14 cellular contexts compared by ENCODE assay signal in genomic region chr15:79943820-79944219, GRCh38. TPM values are rescaled to one million over a fixed set of nuclear protein-coding genes. Genes with fewer than 3 reads are reported as not detected.
DNase-seq lines count a peak whose midpoint lies in the region; ATAC-seq and TF ChIP-seq lines count a peak whose summit lies in the region.
"Had no signal": no experiment of that assay in that cellular context is flagged by ENCODE, and none has a peak within 500 bp of the region (broad histone marks: within the 10 kb centered on the region; RNA-seq: fewer than 3 reads in every experiment).

No MANE protein-coding gene starts in this region.

- H3K4me1 ChIP-seq in left lung = peaks cover 0 to 12% of the 10 kb centered on the region in 2 donors
- H3K4me1 ChIP-seq: thyroid gland had no signal

- H3K36me3 Mint-ChIP-seq in activated CD8-positive, alpha-beta T cell treated with anti-CD3 and anti-CD28 coated beads for 36 hours (ENCODE audit: low read depth) = no peaks in the 10 kb centered on the region
- no peaks in the 10 kb centered on the region for H3K36me3 Mint-ChIP-seq in activated CD8-positive, alpha-beta T cell treated with anti-CD3 and anti-CD28 coated beads, Interleukin-2, amount 10 ng/mL, durations not matched to agents 7 days and 5 days (ENCODE audit: low read depth)

- no peak overlapping the region for H3K27ac Mint-ChIP-seq in activated CD8-positive, alpha-beta T cell treated with anti-CD3 and anti-CD28 coated beads for 36 hours
- H3K27ac Mint-ChIP-seq in activated CD8-positive, alpha-beta T cell treated with anti-CD3 and anti-CD28 coated beads, Interleukin-2, amount 10 ng/mL, durations not matched to agents 7 days and 5 days = no peak overlapping the region
- H3K27ac Mint-ChIP-seq: naive thymus-derived CD4-positive, alpha-beta T cell had no signal

- H3K4me3 ChIP-seq in skeletal muscle cell (ENCODE audit: low read depth, low read length) = no peak overlapping the region
- no peak overlapping the region for H3K4me3 ChIP-seq in left lung
- H3K4me3 ChIP-seq: thyroid gland had no signal

- no peaks in the 10 kb centered on the region for H3K9me3 Mint-ChIP-seq in activated CD8-positive, alpha-beta T cell treated with anti-CD3 and anti-CD28 coated beads for 36 hours
- no peaks in the 10 kb centered on the region for H3K9me3 Mint-ChIP-seq in activated CD8-positive, alpha-beta T cell treated with anti-CD3 and anti-CD28 coated beads, Interleukin-2, amount 10 ng/mL, durations not matched to agents 7 days and 5 days (ENCODE audit: insufficient read depth)

- POLR2A ChIA-PET in activated CD8-positive, alpha-beta T cell treated with anti-CD3 and anti-CD28 coated beads for 36 hours (lab: Charles Lee) = no interaction called here
- POLR2A ChIA-PET in activated CD8-positive, alpha-beta T cell treated with anti-CD3 and anti-CD28 coated beads, Interleukin-2, amount 10 ng/mL, durations not matched to agents 7 days and 5 days (lab: Charles Lee) = no interaction called here

- intact Hi-C loops in activated CD8-positive, alpha-beta T cell treated with anti-CD3 and anti-CD28 coated beads for 36 hours (cut with micrococcal nuclease) = no loop called here
- intact Hi-C loops in left lung (cut with DNase I) = no loop called here

- no peak overlapping the region for H3K4me3 Mint-ChIP-seq in activated CD8-positive, alpha-beta T cell treated with anti-CD3 and anti-CD28 coated beads for 36 hours
- H3K4me3 Mint-ChIP-seq in activated CD8-positive, alpha-beta T cell treated with anti-CD3 and anti-CD28 coated beads, Interleukin-2, amount 10 ng/mL, durations not matched to agents 7 days and 5 days = no peak overlapping the region
- H3K4me3 Mint-ChIP-seq: naive thymus-derived CD4-positive, alpha-beta T cell had no signal

- CTCF ChIA-PET in activated CD8-positive, alpha-beta T cell treated with anti-CD3 and anti-CD28 coated beads for 36 hours (lab: Charles Lee) = no interaction called here
- CTCF ChIA-PET in activated CD8-positive, alpha-beta T cell treated with anti-CD3 and anti-CD28 coated beads, Interleukin-2, amount 10 ng/mL, durations not matched to agents 7 days and 5 days (lab: Charles Lee) = no interaction called here

- H3K27me3 ChIP-seq in left lung = no peaks in the 10 kb centered on the region
- H3K27me3 ChIP-seq: thyroid gland had no signal

- no peak overlapping the region for H3K27ac ChIP-seq in left lung
- H3K27ac ChIP-seq: thyroid gland had no signal

- no peaks in the 10 kb centered on the region for H3K9me3 ChIP-seq in left lung
- H3K9me3 ChIP-seq: thyroid gland had no signal

- H3K36me3 ChIP-seq in left lung = no peaks in the 10 kb centered on the region
- H3K36me3 ChIP-seq: thyroid gland had no signal

- peak; percentile 73 for ATAC-seq in activated CD8-positive, alpha-beta T cell treated with anti-CD3 and anti-CD28 coated beads for 36 hours
- ATAC-seq in activated CD8-positive, alpha-beta T cell treated with anti-CD3 and anti-CD28 coated beads, Interleukin-2, amount 10 ng/mL, durations not matched to agents 7 days and 5 days = no peak
- peak; percentile 73 for ATAC-seq in HG02610 (IDR thresholded peaks at IDR 0.05; ENCODE audit: unreplicated experiment)
- peak; percentile 85 for ATAC-seq in HG03575 (IDR thresholded peaks at IDR 0.05; ENCODE audit: extremely low read depth, insufficient number of reproducible peaks, low FRiP score, unreplicated experiment)
- ATAC-seq in left lung = no peak
- ATAC-seq: naive thymus-derived CD4-positive, alpha-beta T cell; Right ventricle myocardium inferior had no signal

- no peaks in the 10 kb centered on the region for H3K27me3 Mint-ChIP-seq in activated CD8-positive, alpha-beta T cell treated with anti-CD3 and anti-CD28 coated beads for 36 hours
- H3K27me3 Mint-ChIP-seq in activated CD8-positive, alpha-beta T cell treated with anti-CD3 and anti-CD28 coated beads, Interleukin-2, amount 10 ng/mL, durations not matched to agents 7 days and 5 days (ENCODE audit: low read depth) = peaks cover 9% of the 10 kb centered on the region

- peaks cover 29% of the 10 kb centered on the region for H3K4me1 Mint-ChIP-seq in activated CD8-positive, alpha-beta T cell treated with anti-CD3 and anti-CD28 coated beads for 36 hours (ENCODE audit: low read depth)
- H3K4me1 Mint-ChIP-seq in activated CD8-positive, alpha-beta T cell treated with anti-CD3 and anti-CD28 coated beads, Interleukin-2, amount 10 ng/mL, durations not matched to agents 7 days and 5 days (ENCODE audit: low read depth) = peaks cover 9% of the 10 kb centered on the region

- no peak for DNase-seq in activated CD8-positive, alpha-beta T cell treated with anti-CD3 and anti-CD28 coated beads for 36 hours
- DNase-seq in activated CD8-positive, alpha-beta T cell treated with anti-CD3 and anti-CD28 coated beads, Interleukin-2, amount 10 ng/mL, durations not matched to agents 7 days and 5 days = no peak
- peak; percentile 36 for DNase-seq in skeletal muscle cell (ENCODE audit: low read depth)
- no peak for DNase-seq in NK-92 (lab: John Stamatoyannopoulos, UW; ENCODE audit: unreplicated experiment)
- DNase-seq in left lung = no peak
- DNase-seq in stimulated activated naive CD4-positive, alpha-beta T cell treated with Interleukin-2 at 50 U/mL for 16 hours (lab: John Stamatoyannopoulos, UW) = no peak
- DNase-seq: activated CD8-positive, alpha-beta memory T cell treated with anti-CD3 and anti-CD28 coated beads for 24 hours; central memory CD4-positive, alpha-beta T cell; naive thymus-derived CD4-positive, alpha-beta T cell; stimulated activated CD4-positive, alpha-beta T cell treated with anti-CD3 and anti-CD28 coated beads, Interleukin-2, amount 100 ng/mL, for 48 hours; thyroid gland had no signal

- no peak for TF ChIP-seq CTCF in activated CD8-positive, alpha-beta T cell treated with anti-CD3 and anti-CD28 coated beads for 36 hours (IDR thresholded peaks at IDR 0.05)
- TF ChIP-seq CTCF in left lung (IDR thresholded peaks at IDR 0.05) = no peak

RNA-seq across cellular contexts. Expression of gene BCL2A1, which starts 27.2 kb away (rescaled TPM):
- total RNA-seq in activated CD8-positive, alpha-beta T cell treated with anti-CD3 and anti-CD28 coated beads for 36 hours = 10 to 100 TPM; 47.1 to 47.9 TPM
- 10 to 100 TPM; 23.1 to 26.3 TPM for total RNA-seq in activated CD8-positive, alpha-beta T cell treated with anti-CD3 and anti-CD28 coated beads, Interleukin-2, amount 10 ng/mL, durations not matched to agents 7 days and 5 days
- 10 to 100 TPM; 28.7 to 99.2 TPM for total RNA-seq in left lung

RNA-seq across cellular contexts. Expression of gene MTHFS, which starts 47.0 kb away (rescaled TPM):
- total RNA-seq in activated CD8-positive, alpha-beta T cell treated with anti-CD3 and anti-CD28 coated beads for 36 hours = 10 to 100 TPM; 27.3 to 28.4 TPM
- total RNA-seq in activated CD8-positive, alpha-beta T cell treated with anti-CD3 and anti-CD28 coated beads, Interleukin-2, amount 10 ng/mL, durations not matched to agents 7 days and 5 days = 10 to 100 TPM; 37.0 to 41.3 TPM
- total RNA-seq in left lung = 10 to 100 TPM; 30.5 to 40.1 TPM

Comparison
In these comparisons a context has a peak if more than half of its experiments do, and no peak if none do; other contexts are left out.
1. ATAC-seq: peak in activated CD8-positive, alpha-beta T cell treated with anti-CD3 and anti-CD28 coated beads for 36 hours (single experiment), HG02610 (single experiment) and HG03575 (single experiment); none in activated CD8-positive, alpha-beta T cell treated with anti-CD3 and anti-CD28 coated beads, Interleukin-2, amount 10 ng/mL, durations not matched to agents 7 days and 5 days (single experiment) and left lung (single experiment).